Comparison of ENCODE assay signal across 18 cellular contexts in genomic region chr6:91434135-91434534, GRCh38.
"Had no signal": no experiment of that assay in that cellular context is flagged by ENCODE, and none has a peak within 500 bp of the region (broad histone marks: within the 10 kb centered on the region; RNA-seq: fewer than 3 reads in every experiment).

No MANE protein-coding gene starts in this region.

- DNase-seq: activated CD4-positive, alpha-beta memory T cell treated with anti-CD3 and anti-CD28 coated beads, Interleukin-2, amount 10 ng/mL, durations not matched to agents 7 days and 5 days; activated CD4-positive, alpha-beta T cell treated with anti-CD3 and anti-CD28 coated beads, Interleukin-2, amount 10 ng/mL, durations not matched to agents 24 days and 14 days; activated CD8-positive, alpha-beta memory T cell treated with anti-CD3 and anti-CD28 coated beads, Interleukin-2, amount 10 ng/mL, durations not matched to agents 7 days and 5 days; activated effector memory CD4-positive, alpha-beta T cell treated with anti-CD3 and anti-CD28 coated beads, Interleukin-2, amount 50 U/mL, for 16 hours; activated naive CD4-positive, alpha-beta T cell treated with anti-CD3 and anti-CD28 coated beads, Interleukin-2, amount 10 ng/mL, durations not matched to agents 7 days and 5 days; activated T-cell treated with anti-CD3 and anti-CD28 coated beads for 4 hours; amygdala; esophagus squamous epithelium; head of caudate nucleus; left ventricle myocardium inferior; mammary epithelial cell; midbrain; natural killer cell; small intestine; stimulated activated CD4-positive, alpha-beta T cell treated with anti-CD3 and anti-CD28 coated beads, Interleukin-2, amount 100 ng/mL, for 48 hours; stimulated activated CD8-positive, alpha-beta memory T cell treated with anti-CD3 and anti-CD28 coated beads, Interleukin-4, amount 100 ng/mL, for 48 hours; stimulated activated naive B cell treated with anti-CD40 and anti-IgM and Interleukin-4, amounts not matched to agents 10 μg/mL and 1 μg/mL and 100 μg/mL, for 72 hours; transverse colon had no signal

- H3K36me3 Mint-ChIP-seq: activated CD8-positive, alpha-beta memory T cell treated with anti-CD3 and anti-CD28 coated beads, Interleukin-2, amount 10 ng/mL, durations not matched to agents 7 days and 5 days; activated naive CD4-positive, alpha-beta T cell treated with anti-CD3 and anti-CD28 coated beads, Interleukin-2, amount 10 ng/mL, durations not matched to agents 7 days and 5 days; natural killer cell; stimulated activated naive B cell treated with anti-CD40 and anti-IgM and Interleukin-4, amounts not matched to agents 10 μg/mL and 1 μg/mL and 100 μg/mL, for 72 hours had no signal

- H3K9me3 Mint-ChIP-seq: activated CD4-positive, alpha-beta memory T cell treated with anti-CD3 and anti-CD28 coated beads, Interleukin-2, amount 10 ng/mL, durations not matched to agents 7 days and 5 days; activated CD4-positive, alpha-beta T cell treated with anti-CD3 and anti-CD28 coated beads, Interleukin-2, amount 10 ng/mL, durations not matched to agents 24 days and 14 days; activated naive CD4-positive, alpha-beta T cell treated with anti-CD3 and anti-CD28 coated beads, Interleukin-2, amount 10 ng/mL, durations not matched to agents 7 days and 5 days had no signal

- H3K27me3 Mint-ChIP-seq: activated CD4-positive, alpha-beta memory T cell treated with anti-CD3 and anti-CD28 coated beads, Interleukin-2, amount 10 ng/mL, durations not matched to agents 7 days and 5 days; activated CD4-positive, alpha-beta T cell treated with anti-CD3 and anti-CD28 coated beads, Interleukin-2, amount 10 ng/mL, durations not matched to agents 24 days and 14 days; activated CD8-positive, alpha-beta memory T cell treated with anti-CD3 and anti-CD28 coated beads, Interleukin-2, amount 10 ng/mL, durations not matched to agents 7 days and 5 days; activated naive CD4-positive, alpha-beta T cell treated with anti-CD3 and anti-CD28 coated beads, Interleukin-2, amount 10 ng/mL, durations not matched to agents 7 days and 5 days; stimulated activated naive B cell treated with anti-CD40 and anti-IgM and Interleukin-4, amounts not matched to agents 10 μg/mL and 1 μg/mL and 100 μg/mL, for 72 hours had no signal

- H3K4me3 Mint-ChIP-seq: activated CD4-positive, alpha-beta memory T cell treated with anti-CD3 and anti-CD28 coated beads, Interleukin-2, amount 10 ng/mL, durations not matched to agents 7 days and 5 days; activated CD4-positive, alpha-beta T cell treated with anti-CD3 and anti-CD28 coated beads, Interleukin-2, amount 10 ng/mL, durations not matched to agents 24 days and 14 days; activated CD8-positive, alpha-beta memory T cell treated with anti-CD3 and anti-CD28 coated beads, Interleukin-2, amount 10 ng/mL, durations not matched to agents 7 days and 5 days; activated naive CD4-positive, alpha-beta T cell treated with anti-CD3 and anti-CD28 coated beads, Interleukin-2, amount 10 ng/mL, durations not matched to agents 7 days and 5 days; natural killer cell; stimulated activated naive B cell treated with anti-CD40 and anti-IgM and Interleukin-4, amounts not matched to agents 10 μg/mL and 1 μg/mL and 100 μg/mL, for 72 hours had no signal

- H3K27ac Mint-ChIP-seq: activated CD4-positive, alpha-beta memory T cell treated with anti-CD3 and anti-CD28 coated beads, Interleukin-2, amount 10 ng/mL, durations not matched to agents 7 days and 5 days; activated CD4-positive, alpha-beta T cell treated with anti-CD3 and anti-CD28 coated beads, Interleukin-2, amount 10 ng/mL, durations not matched to agents 24 days and 14 days; activated CD8-positive, alpha-beta memory T cell treated with anti-CD3 and anti-CD28 coated beads, Interleukin-2, amount 10 ng/mL, durations not matched to agents 7 days and 5 days; activated naive CD4-positive, alpha-beta T cell treated with anti-CD3 and anti-CD28 coated beads, Interleukin-2, amount 10 ng/mL, durations not matched to agents 7 days and 5 days; natural killer cell; stimulated activated naive B cell treated with anti-CD40 and anti-IgM and Interleukin-4, amounts not matched to agents 10 μg/mL and 1 μg/mL and 100 μg/mL, for 72 hours had no signal

- H3K4me1 Mint-ChIP-seq: activated CD4-positive, alpha-beta memory T cell treated with anti-CD3 and anti-CD28 coated beads, Interleukin-2, amount 10 ng/mL, durations not matched to agents 7 days and 5 days; activated CD4-positive, alpha-beta T cell treated with anti-CD3 and anti-CD28 coated beads, Interleukin-2, amount 10 ng/mL, durations not matched to agents 24 days and 14 days; activated CD8-positive, alpha-beta memory T cell treated with anti-CD3 and anti-CD28 coated beads, Interleukin-2, amount 10 ng/mL, durations not matched to agents 7 days and 5 days; activated naive CD4-positive, alpha-beta T cell treated with anti-CD3 and anti-CD28 coated beads, Interleukin-2, amount 10 ng/mL, durations not matched to agents 7 days and 5 days; stimulated activated naive B cell treated with anti-CD40 and anti-IgM and Interleukin-4, amounts not matched to agents 10 μg/mL and 1 μg/mL and 100 μg/mL, for 72 hours had no signal
